Comparison of ENCODE assay signal across 15 cellular contexts in the genomic region with DNA sequence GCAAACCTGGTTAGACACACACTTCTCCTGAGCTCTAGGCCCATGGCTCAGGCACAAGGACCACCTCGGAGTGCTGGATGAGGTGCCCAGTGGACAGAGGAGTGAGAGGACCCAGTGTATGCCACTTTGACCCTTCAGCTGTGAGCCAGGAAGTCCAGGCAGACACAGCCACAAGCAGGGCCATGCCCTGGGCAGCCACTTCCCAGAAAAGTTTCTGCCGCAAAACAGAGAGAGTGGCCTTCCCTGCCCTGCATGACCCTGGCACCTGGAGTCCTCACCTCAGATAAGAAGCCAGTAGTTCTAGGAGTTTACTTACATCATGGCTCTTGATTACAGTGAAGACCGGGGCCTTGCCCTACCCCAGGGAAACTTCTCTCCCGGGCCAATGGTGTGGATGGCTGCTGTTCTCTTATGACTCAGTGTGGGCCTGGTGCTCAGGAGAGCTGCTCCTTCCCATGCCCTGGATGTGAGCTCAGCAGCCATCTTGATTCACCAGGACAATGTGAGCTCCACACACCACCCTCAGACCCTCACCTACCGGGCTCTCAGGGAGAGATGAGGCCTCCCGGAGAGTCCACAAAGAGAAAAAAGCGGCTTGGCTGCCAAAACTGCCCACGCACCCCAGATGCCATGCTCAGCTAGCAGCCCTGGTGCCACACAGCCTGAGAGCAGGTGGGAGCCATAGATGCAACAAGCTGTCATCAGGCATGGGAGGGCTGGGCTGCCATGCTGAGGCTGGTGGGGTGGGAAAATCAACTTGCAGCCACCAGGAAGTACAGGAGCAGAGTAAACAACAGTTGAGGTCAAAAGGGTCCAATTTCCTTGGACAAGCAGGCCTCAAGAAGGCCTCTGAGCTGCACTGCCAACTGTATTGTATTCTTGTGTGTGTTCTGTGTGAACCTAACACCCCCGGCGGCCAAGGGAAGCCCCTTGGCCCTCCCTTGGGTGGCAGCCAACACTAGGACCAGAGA. TPM values are rescaled to one million over a fixed set of nuclear protein-coding genes. Genes with fewer than 3 reads are reported as not detected.
DNase-seq lines count a peak whose midpoint lies in the region; ATAC-seq and TF ChIP-seq lines count a peak whose summit lies in the region.
"Had no signal": no experiment of that assay in that cellular context is flagged by ENCODE, and none has a peak within 500 bp of the region (broad histone marks: within the 10 kb centered on the region; RNA-seq: fewer than 3 reads in every experiment).

No MANE protein-coding gene starts in this region.

- no peak overlapping the region for H3K9ac ChIP-seq in mammary epithelial cell (ENCODE audit: insufficient read depth, low read length)

- TF ChIP-seq EP300 in transverse colon (IDR thresholded peaks at IDR 0.05; ENCODE audit: low read depth) = no peak

- ATAC-seq in HG02571 (IDR thresholded peaks at IDR 0.05; ENCODE audit: unreplicated experiment) = no peak

- intact Hi-C loops in activated CD4-positive, alpha-beta T cell treated with anti-CD3 and anti-CD28 coated beads, Interleukin-2, amount 10 ng/mL, durations not matched to agents 24 days and 14 days (cut with micrococcal nuclease) = loop anchor here (1.0 to 2.0 kb wide), 3 partner anchors 116 to 437 kb away; no protein-coding TSS in a partner anchor
- intact Hi-C loops in mammary epithelial cell (cut with micrococcal nuclease) (loop anchor here (1.0 to 2.0 kb wide), 5 partner anchors 83 to 318 kb away; no protein-coding TSS in a partner anchor), lower leg skin (cut with DNase I; ENCODE audit: low total_unique reads) (loop anchor here (2.0 kb wide), 1 partner anchor 115 kb away; no protein-coding TSS in a partner anchor), transverse colon (cut with DNase I; ENCODE audit: low total_unique reads) (no loop called here)

- TF ChIP-seq POLR2A in lower leg skin (IDR thresholded peaks at IDR 0.05) (no peak), transverse colon (IDR thresholded peaks at IDR 0.05) (peak; percentile 17)

- H3K4me3 ChIP-seq in mammary epithelial cell (replicated peaks in 1 of 3; ENCODE audit: insufficient read depth in 1 of 3, low read depth in 2 of 3, low read length in 3 of 3) (no peak overlapping the region), lower leg skin (ENCODE audit: low read depth, poor library complexity, severe bottlenecking) (no peak overlapping the region), transverse colon (no peak overlapping the region)
- H3K4me3 ChIP-seq: A549, suprapubic skin had no signal

- H3K36me3 Mint-ChIP-seq in activated CD4-positive, alpha-beta T cell treated with anti-CD3 and anti-CD28 coated beads, Interleukin-2, amount 10 ng/mL, durations not matched to agents 24 days and 14 days (ENCODE audit: low read depth) = no peaks in the 10 kb centered on the region
- H3K36me3 Mint-ChIP-seq in activated CD4-positive, alpha-beta T cell treated with anti-CD3 and anti-CD28 coated beads, Interleukin-2, amount 10 ng/mL, durations not matched to agents 7 days and 5 days (ENCODE audit: low read depth) = no peaks in the 10 kb centered on the region

- H3K36me3 ChIP-seq in mammary epithelial cell (ENCODE audit: insufficient read depth, low read length) (no peaks in the 10 kb centered on the region), transverse colon (no peaks in the 10 kb centered on the region)
- H3K36me3 ChIP-seq: suprapubic skin had no signal

- H2AFZ ChIP-seq in mammary epithelial cell (ENCODE audit: low read depth, low read length) = peak overlapping the region; percentile 7

- no peak overlapping the region for H3K27ac ChIP-seq in mammary epithelial cell (ENCODE audit: insufficient read depth, low read depth, low read length)
- peak overlapping the region; percentile 95 to 99 (median 98) for H3K27ac ChIP-seq in transverse colon
- H3K27ac ChIP-seq: suprapubic skin had no signal

- CTCF ChIA-PET in activated CD4-positive, alpha-beta T cell treated with anti-CD3 and anti-CD28 coated beads, Interleukin-2, amount 10 ng/mL, durations not matched to agents 7 days and 5 days (lab: Charles Lee) = interaction anchor here (0.7 to 10.0 kb wide), 18 partner anchors 8 to 318 kb away, joined by 3 to 147 read pairs (median 4); partner anchors contain the start of gene SLC22A5
- CTCF ChIA-PET in mammary epithelial cell (lab: Charles Lee; ENCODE audit: low non-redundant PET) = interaction anchor here (0.6 kb wide), 1 partner anchor 286 kb away, joined by 20 read pairs; no protein-coding TSS in a partner anchor

- no peaks in the 10 kb centered on the region for H3K79me2 ChIP-seq in mammary epithelial cell (ENCODE audit: insufficient read depth, low read length)

- in situ Hi-C loops in mammary epithelial cell (cut with MboI; ENCODE audit: low sequenced_read_pairs in 2 of 2) = loop anchor here in 1 of 2 donors (25.0 kb wide), 1 partner anchor 440 kb away; the partner anchor contains the start of genes CSF2 and IL3
- in situ Hi-C loops in transverse colon (cut with MboI; ENCODE audit: low pct_ligation_motif_present in 1 of 4, low pct_unique_long_range_greater_than_20kb in 1 of 4, low sequenced_read_pairs in 3 of 4) = loop anchor here in 2 of 4 donors (10.0 kb wide), 1 partner anchor 117 kb away; no protein-coding TSS in a partner anchor

- H3K9me3 Mint-ChIP-seq in activated CD4-positive, alpha-beta T cell treated with anti-CD3 and anti-CD28 coated beads, Interleukin-2, amount 10 ng/mL, durations not matched to agents 24 days and 14 days = no peaks in the 10 kb centered on the region
- H3K9me3 Mint-ChIP-seq in activated CD4-positive, alpha-beta T cell treated with anti-CD3 and anti-CD28 coated beads, Interleukin-2, amount 10 ng/mL, durations not matched to agents 7 days and 5 days = no peaks in the 10 kb centered on the region
- H3K9me3 Mint-ChIP-seq: activated T-cell treated with anti-CD3 and anti-CD28 coated beads, Interleukin-2, amount 50 U/mL, for 4 hours had no signal

- peaks cover 2% of the 10 kb centered on the region for H3K27me3 Mint-ChIP-seq in activated CD4-positive, alpha-beta T cell treated with anti-CD3 and anti-CD28 coated beads, Interleukin-2, amount 10 ng/mL, durations not matched to agents 24 days and 14 days
- peaks cover 8% of the 10 kb centered on the region for H3K27me3 Mint-ChIP-seq in activated CD4-positive, alpha-beta T cell treated with anti-CD3 and anti-CD28 coated beads, Interleukin-2, amount 10 ng/mL, durations not matched to agents 7 days and 5 days

- no peak overlapping the region for H3K27ac Mint-ChIP-seq in activated CD4-positive, alpha-beta T cell treated with anti-CD3 and anti-CD28 coated beads, Interleukin-2, amount 10 ng/mL, durations not matched to agents 24 days and 14 days
- no peak overlapping the region for H3K27ac Mint-ChIP-seq in activated CD4-positive, alpha-beta T cell treated with anti-CD3 and anti-CD28 coated beads, Interleukin-2, amount 10 ng/mL, durations not matched to agents 7 days and 5 days

- dilution Hi-C loops in mammary epithelial cell (cut with HindIII; ENCODE audit: low sequenced_read_pairs) = no loop called here

- TF ChIP-seq CTCF in mammary epithelial cell (conservative IDR thresholded peaks at IDR 0.05 in 1 of 2, IDR thresholded peaks at IDR 0.05 in 1 of 2; ENCODE audit: extremely low read depth in 1 of 2, insufficient read depth in 1 of 2, low read depth in 1 of 2, low read length in 2 of 2) (no peak), lower leg skin (IDR thresholded peaks at IDR 0.05) (no peak), transverse colon (IDR thresholded peaks at IDR 0.05) (no peak)

- H3K4me1 ChIP-seq in mammary epithelial cell (ENCODE audit: insufficient read depth, low read length) (peaks cover 9% of the 10 kb centered on the region), transverse colon (peaks cover 43 to 92% (median 70%) of the 10 kb centered on the region in 4 donors)

- no TSS peak for BruUV-seq in mammary epithelial cell (replicated peaks; lab: Mats Ljungman, UMichigan)

- DNase-seq in activated CD4-positive, alpha-beta T cell treated with anti-CD3 and anti-CD28 coated beads, Interleukin-2, amount 10 ng/mL, durations not matched to agents 24 days and 14 days = peak; percentile 54
- DNase-seq in activated CD4-positive, alpha-beta T cell treated with anti-CD3 and anti-CD28 coated beads, Interleukin-2, amount 10 ng/mL, durations not matched to agents 7 days and 5 days = no peak
- DNase-seq in mammary epithelial cell = no peak
- peak; percentile 12 to 78 for DNase-seq in lower leg skin (ENCODE audit: low spot score in 2 of 2)
- DNase-seq in transverse colon = peak; percentile 53
- DNase-seq in central memory CD4-positive, alpha-beta T cell = no peak
- no peak for DNase-seq in NCI-H1048 (lab: John Stamatoyannopoulos, UW)
- DNase-seq: activated CD4-positive, CD25-positive, alpha-beta regulatory T cell; activated T-cell treated with anti-CD3 and anti-CD28 coated beads, Interleukin-2, amount 50 U/mL, for 4 hours; DMS153 had no signal

- peaks cover 43% of the 10 kb centered on the region for H3K4me1 Mint-ChIP-seq in activated CD4-positive, alpha-beta T cell treated with anti-CD3 and anti-CD28 coated beads, Interleukin-2, amount 10 ng/mL, durations not matched to agents 24 days and 14 days
- peaks cover 44% of the 10 kb centered on the region for H3K4me1 Mint-ChIP-seq in activated CD4-positive, alpha-beta T cell treated with anti-CD3 and anti-CD28 coated beads, Interleukin-2, amount 10 ng/mL, durations not matched to agents 7 days and 5 days

- POLR2A ChIA-PET in activated CD4-positive, alpha-beta T cell treated with anti-CD3 and anti-CD28 coated beads, Interleukin-2, amount 10 ng/mL, durations not matched to agents 7 days and 5 days (lab: Charles Lee) = no interaction called here

- no peaks in the 10 kb centered on the region for H4K20me1 ChIP-seq in mammary epithelial cell (ENCODE audit: insufficient read depth, low read length)

- H3K4me2 ChIP-seq in mammary epithelial cell (ENCODE audit: insufficient read depth, low read depth, low read length) = no peak overlapping the region
- H3K4me2 ChIP-seq: A549 had no signal

- 64% methylated on average over 8 of the region's 10 CpGs for WGBS in mammary epithelial cell (ENCODE audit: low coverage, missing lambda C conversion rate)
- 73 to 74% methylated on average over 8 to 10 of the region's 10 CpGs for WGBS in lower leg skin, 2 donors
- WGBS in transverse colon (ENCODE audit: low coverage in 1 of 2), 2 donors = 61% methylated on average over 10 of the region's 10 CpGs; no CpG with 5 or more reads in 1 of the 2 donors

- no peak overlapping the region for H3K4me3 Mint-ChIP-seq in activated CD4-positive, alpha-beta T cell treated with anti-CD3 and anti-CD28 coated beads, Interleukin-2, amount 10 ng/mL, durations not matched to agents 24 days and 14 days
- H3K4me3 Mint-ChIP-seq in activated CD4-positive, alpha-beta T cell treated with anti-CD3 and anti-CD28 coated beads, Interleukin-2, amount 10 ng/mL, durations not matched to agents 7 days and 5 days = no peak overlapping the region
- H3K4me3 Mint-ChIP-seq: activated T-cell treated with anti-CD3 and anti-CD28 coated beads, Interleukin-2, amount 50 U/mL, for 4 hours had no signal

- H3K9me3 ChIP-seq in mammary epithelial cell (replicated peaks; ENCODE audit: insufficient read depth, low read length) = no peaks in the 10 kb centered on the region
- no peaks in the 10 kb centered on the region for H3K9me3 ChIP-seq in transverse colon
- H3K9me3 ChIP-seq: A549, suprapubic skin had no signal

- H3K27me3 ChIP-seq in mammary epithelial cell (ENCODE audit: insufficient read depth, low read length) (no peaks in the 10 kb centered on the region), transverse colon (no peaks in the 10 kb centered on the region)
- H3K27me3 ChIP-seq: suprapubic skin had no signal

RNA-seq across cellular contexts. Expression of gene IRF1, which starts 11.7 kb away (rescaled TPM):
- total RNA-seq in activated CD4-positive, alpha-beta T cell treated with anti-CD3 and anti-CD28 coated beads, Interleukin-2, amount 10 ng/mL, durations not matched to agents 24 days and 14 days = 167 and 181 TPM in 2 replicates
- 100 to 1,000 TPM; 289 to 302 TPM for total RNA-seq in activated CD4-positive, alpha-beta T cell treated with anti-CD3 and anti-CD28 coated beads, Interleukin-2, amount 10 ng/mL, durations not matched to agents 7 days and 5 days
- total RNA-seq in mammary epithelial cell (10 to 100 TPM in 1 of 2 donors, 1 to 10 TPM in 1; 5.3 to 14.9 TPM), lower leg skin (10 to 100 TPM in 3 of 4 donors, 1 to 10 TPM in 1; 9.6 to 15.0 (median 14.5) TPM), transverse colon (10 to 100 TPM; 40.8 to 86.9 (median 65.5) TPM)
- 9.0 TPM for polyA plus RNA-seq in mammary epithelial cell
- 24.6 TPM for polyA minus RNA-seq in mammary epithelial cell

RNA-seq across cellular contexts. Expression of gene IL5, which starts 41.1 kb away (rescaled TPM):
- total RNA-seq in activated CD4-positive, alpha-beta T cell treated with anti-CD3 and anti-CD28 coated beads, Interleukin-2, amount 10 ng/mL, durations not matched to agents 24 days and 14 days = 7.0 and 7.1 TPM in 2 replicates
- under 1 TPM; 0.25 to 0.33 TPM for total RNA-seq in activated CD4-positive, alpha-beta T cell treated with anti-CD3 and anti-CD28 coated beads, Interleukin-2, amount 10 ng/mL, durations not matched to agents 7 days and 5 days
- total RNA-seq in mammary epithelial cell (not detected), lower leg skin (not detected), transverse colon (not detected)
- not detected for polyA plus RNA-seq in mammary epithelial cell
- not detected for polyA minus RNA-seq in mammary epithelial cell
- total RNA-seq: NCI-H460, suprapubic skin had no signal
- polyA plus RNA-seq: A549, keratinocyte had no signal

RNA-seq across cellular contexts. Expression of gene RAD50, which starts 54.5 kb away (rescaled TPM):
- 37.4 and 39.5 TPM in 2 replicates for total RNA-seq in activated CD4-positive, alpha-beta T cell treated with anti-CD3 and anti-CD28 coated beads, Interleukin-2, amount 10 ng/mL, durations not matched to agents 24 days and 14 days
- 10 to 100 TPM; 33.3 to 38.5 TPM for total RNA-seq in activated CD4-positive, alpha-beta T cell treated with anti-CD3 and anti-CD28 coated beads, Interleukin-2, amount 10 ng/mL, durations not matched to agents 7 days and 5 days
- total RNA-seq in mammary epithelial cell = 10 to 100 TPM; 29.8 to 56.9 TPM
- polyA plus RNA-seq in mammary epithelial cell = 18.1 TPM
- 25.4 TPM for polyA minus RNA-seq in mammary epithelial cell
- total RNA-seq in lower leg skin = 10 to 100 TPM; 21.7 to 37.1 (median 24.6) TPM
- 10 to 100 TPM; 35.8 to 47.5 (median 41.3) TPM for total RNA-seq in transverse colon

Comparison
In these comparisons a context has a peak if more than half of its experiments do, and no peak if none do; other contexts are left out.
1. DNase-seq: peak in activated CD4-positive, alpha-beta T cell treated with anti-CD3 and anti-CD28 coated beads, Interleukin-2, amount 10 ng/mL, durations not matched to agents 24 days and 14 days (single experiment), lower leg skin (2 of 2) and transverse colon (single experiment); none in activated CD4-positive, alpha-beta T cell treated with anti-CD3 and anti-CD28 coated beads, Interleukin-2, amount 10 ng/mL, durations not matched to agents 7 days and 5 days (single experiment), mammary epithelial cell (single experiment), central memory CD4-positive, alpha-beta T cell (single experiment) and NCI-H1048 (single experiment).